In the genomic region with DNA sequence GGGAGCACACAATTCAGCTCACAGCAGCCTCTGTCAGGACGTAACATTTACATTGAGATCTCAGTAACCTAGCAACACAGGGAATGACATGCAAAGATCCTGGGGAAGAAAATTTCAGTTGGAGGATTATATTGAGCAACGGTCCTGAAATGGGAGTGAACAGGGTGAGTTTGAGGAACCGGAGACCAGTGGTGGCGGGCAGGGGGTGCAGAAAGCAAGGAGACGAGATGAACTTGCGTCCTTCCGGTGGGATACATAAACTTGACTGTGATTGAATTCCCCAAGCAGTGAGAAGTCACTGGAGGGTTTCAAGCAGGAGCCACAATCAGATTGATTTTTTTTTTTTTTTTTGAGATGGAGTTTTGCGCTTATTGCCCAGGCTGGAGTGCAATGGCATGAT, we compare ENCODE assay signal across 37 cellular contexts. TPM values are rescaled to one million over a fixed set of nuclear protein-coding genes. Genes with fewer than 3 reads are reported as not detected.
"Had no signal": no experiment of that assay in that cellular context is flagged by ENCODE, and none has a peak within 500 bp of the region (broad histone marks: within the 10 kb centered on the region; RNA-seq: fewer than 3 reads in every experiment).

No MANE protein-coding gene starts in this region.

- H3K4me3 Mint-ChIP-seq: activated B cell treated with CpG ODN at 0.5 μM for 24 hours; activated CD4-positive, alpha-beta memory T cell treated with anti-CD3 and anti-CD28 coated beads for 36 hours; activated CD4-positive, alpha-beta T cell treated with anti-CD3 and anti-CD28 coated beads, Interleukin-2, amount 10 ng/mL, durations not matched to agents 24 days and 14 days; activated CD8-positive, alpha-beta T cell treated with anti-CD3 and anti-CD28 coated beads for 36 hours; activated naive CD4-positive, alpha-beta T cell treated with anti-CD3 and anti-CD28 coated beads for 36 hours; activated naive CD8-positive, alpha-beta T cell treated with anti-CD3 and anti-CD28 coated beads for 36 hours; activated T-cell treated with anti-CD3 and anti-CD28 coated beads, Interleukin-2, amount 50 U/mL, for 4 hours; activated T-cell treated with anti-CD3 and anti-CD28 coated beads, Interleukin-2, amount 50 U/mL, for 72 hours; activated T-helper 1 cell treated with anti-CD3 and anti-CD28 coated beads, Interleukin-12 subunit alpha, Interleukin-12 subunit beta, Interleukin-2, Interleukin-4 antibody, amounts not matched to agents 30 ng/mL and 10 ng/mL and 1 ng/mL, durations not matched to agents 14 hours and 24 hours and 36 hours; activated T-helper 17 cell treated with anti-CD3 and anti-CD28 coated beads, Interleukin-2, amount 50 U/mL, for 72 hours; T-helper 1 cell treated with Interleukin-12 subunit alpha and Interleukin-12 subunit beta and Interleukin-4 antibody, amounts not matched to agents 30 μg/mL and 1 μg/mL, for 36 hours; T-helper 2 cell treated with Interferon-gamma antibody and Interleukin-4, amounts not matched to agents 5 μg/mL and 100 μg/mL, for 36 hours had no signal

- H3K9me3 Mint-ChIP-seq: activated CD8-positive, alpha-beta T cell treated with anti-CD3 and anti-CD28 coated beads for 36 hours; activated naive CD8-positive, alpha-beta T cell treated with anti-CD3 and anti-CD28 coated beads for 36 hours; activated T-cell treated with anti-CD3 and anti-CD28 coated beads, Interleukin-2, amount 50 U/mL, for 4 hours; activated T-helper 1 cell treated with anti-CD3 and anti-CD28 coated beads, Interleukin-12 subunit alpha, Interleukin-12 subunit beta, Interleukin-2, Interleukin-4 antibody, amounts not matched to agents 30 ng/mL and 10 ng/mL and 1 ng/mL, durations not matched to agents 14 hours and 24 hours and 36 hours had no signal

- H3K4me1 Mint-ChIP-seq: activated B cell treated with CpG ODN at 0.5 μM for 24 hours; activated CD4-positive, alpha-beta T cell treated with anti-CD3 and anti-CD28 coated beads, Interleukin-2, amount 10 ng/mL, durations not matched to agents 24 days and 14 days; activated naive CD8-positive, alpha-beta T cell treated with anti-CD3 and anti-CD28 coated beads for 36 hours; activated T-helper 17 cell treated with anti-CD3 and anti-CD28 coated beads, Interleukin-2, amount 50 U/mL, for 72 hours had no signal

- DNase-seq: activated B cell treated with CpG ODN at 0.5 μM for 24 hours; activated CD4-positive, alpha-beta memory T cell treated with anti-CD3 and anti-CD28 coated beads for 36 hours; activated CD4-positive, alpha-beta T cell treated with anti-CD3 and anti-CD28 coated beads for 4 hours; activated CD4-positive, alpha-beta T cell treated with anti-CD3 and anti-CD28 coated beads, Interleukin-2, amount 10 ng/mL, durations not matched to agents 24 days and 14 days; activated CD4-positive, alpha-beta T cell treated with anti-CD3 and anti-CD28 coated beads, Interleukin-2, amount 50 U/mL, for 1 hour; activated CD4-positive, alpha-beta T cell treated with anti-CD3 and anti-CD28 coated beads, Interleukin-2, amount 50 U/mL, for 4 hours; activated CD4-positive, CD25-positive, alpha-beta regulatory T cell treated with anti-CD3 and anti-CD28 coated beads, Interleukin-2, amount 50 U/mL, for 72 hours; activated CD8-positive, alpha-beta memory T cell treated with anti-CD3 and anti-CD28 coated beads, Interleukin-2, amount 50 U/mL, for 4 hours; activated CD8-positive, alpha-beta T cell treated with anti-CD3 and anti-CD28 coated beads for 36 hours; activated effector memory CD4-positive, alpha-beta T cell treated with anti-CD3 and anti-CD28 coated beads, Interleukin-2, amount 50 U/mL, for 16 hours; activated gamma-delta T cell treated with Interleukin-2 at 50 U/mL for 16 hours; activated naive CD4-positive, alpha-beta T cell; activated naive CD4-positive, alpha-beta T cell treated with anti-CD3 and anti-CD28 coated beads for 36 hours; activated naive CD4-positive, alpha-beta T cell treated with anti-CD3 and anti-CD28 coated beads, Interleukin-2, amount 50 U/mL, for 16 hours; activated naive CD8-positive, alpha-beta T cell treated with anti-CD3 and anti-CD28 coated beads for 36 hours; activated T-cell treated with anti-CD3 and anti-CD28 coated beads for 4 hours; activated T-cell treated with anti-CD3 and anti-CD28 coated beads, Interleukin-2, amount 50 U/mL, for 1 hour; activated T-cell treated with anti-CD3 and anti-CD28 coated beads, Interleukin-2, amount 50 U/mL, for 4 hours; activated T-cell treated with anti-CD3 and anti-CD28 coated beads, Interleukin-2, amount 50 U/mL, for 72 hours; adrenal gland; amniotic stem cell; aorta; body of pancreas; brain microvascular endothelial cell; central memory CD4-positive, alpha-beta T cell; T-helper 1 cell; T-helper 2 cell; T-helper 9 cell had no signal

- H3K36me3 ChIP-seq: adrenal gland, brain microvascular endothelial cell, breast epithelium had no signal

- H3K9me3 ChIP-seq: adrenal gland, body of pancreas, breast epithelium had no signal

- H3K4me1 ChIP-seq: adrenal gland, body of pancreas, breast epithelium had no signal

- H3K4me3 ChIP-seq: adrenal gland, body of pancreas, breast epithelium had no signal

- H3K27me3 Mint-ChIP-seq: activated B cell treated with CpG ODN at 0.5 μM for 24 hours; activated CD4-positive, alpha-beta memory T cell treated with anti-CD3 and anti-CD28 coated beads for 36 hours; activated CD4-positive, alpha-beta T cell treated with anti-CD3 and anti-CD28 coated beads, Interleukin-2, amount 10 ng/mL, durations not matched to agents 24 days and 14 days had no signal

- H3K36me3 Mint-ChIP-seq: activated CD4-positive, alpha-beta memory T cell treated with anti-CD3 and anti-CD28 coated beads for 36 hours; activated naive CD4-positive, alpha-beta T cell treated with anti-CD3 and anti-CD28 coated beads, Interleukin-2, amount 50 U/mL, for 72 hours; activated naive CD8-positive, alpha-beta T cell treated with anti-CD3 and anti-CD28 coated beads for 36 hours had no signal

- H3K27me3 ChIP-seq: adrenal gland, body of pancreas, brain microvascular endothelial cell had no signal

- H3K27ac ChIP-seq: adrenal gland, body of pancreas, brain microvascular endothelial cell, breast epithelium, VCaP had no signal

- H3K27ac Mint-ChIP-seq: activated B cell treated with CpG ODN at 0.5 μM for 24 hours; activated CD4-positive, alpha-beta memory T cell treated with anti-CD3 and anti-CD28 coated beads for 36 hours; activated CD4-positive, alpha-beta T cell treated with anti-CD3 and anti-CD28 coated beads, Interleukin-2, amount 10 ng/mL, durations not matched to agents 24 days and 14 days; activated CD8-positive, alpha-beta T cell treated with anti-CD3 and anti-CD28 coated beads for 36 hours; activated naive CD4-positive, alpha-beta T cell treated with anti-CD3 and anti-CD28 coated beads for 36 hours; activated naive CD4-positive, alpha-beta T cell treated with anti-CD3 and anti-CD28 coated beads, Interleukin-2, amount 50 U/mL, for 72 hours; activated naive CD8-positive, alpha-beta T cell treated with anti-CD3 and anti-CD28 coated beads for 36 hours; activated T-cell treated with anti-CD3 and anti-CD28 coated beads, Interleukin-2, amount 50 U/mL, for 72 hours; activated T-helper 1 cell treated with anti-CD3 and anti-CD28 coated beads, Interleukin-12 subunit alpha, Interleukin-12 subunit beta, Interleukin-2, Interleukin-4 antibody, amounts not matched to agents 30 ng/mL and 10 ng/mL and 1 ng/mL, durations not matched to agents 14 hours and 24 hours and 36 hours; activated T-helper 17 cell treated with anti-CD3 and anti-CD28 coated beads, Interleukin-2, amount 50 U/mL, for 72 hours; T-helper 1 cell treated with Interleukin-12 subunit alpha and Interleukin-12 subunit beta and Interleukin-4 antibody, amounts not matched to agents 30 μg/mL and 1 μg/mL, for 36 hours; T-helper 2 cell treated with Interferon-gamma antibody and Interleukin-4, amounts not matched to agents 5 μg/mL and 100 μg/mL, for 36 hours had no signal

- ATAC-seq: activated CD8-positive, alpha-beta T cell treated with anti-CD3 and anti-CD28 coated beads for 36 hours; activated naive CD4-positive, alpha-beta T cell treated with anti-CD3 and anti-CD28 coated beads, Interleukin-2, amount 50 U/mL, for 72 hours; activated T-cell treated with anti-CD3 and anti-CD28 coated beads, Interleukin-2, amount 50 U/mL, for 4 hours; activated T-cell treated with anti-CD3 and anti-CD28 coated beads, Interleukin-2, amount 50 U/mL, for 72 hours; activated T-helper 17 cell treated with anti-CD3 and anti-CD28 coated beads, Interleukin-2, amount 50 U/mL, for 72 hours; body of pancreas had no signal

RNA-seq across cellular contexts. Expression of gene SHISA6, which starts 51.5 kb away (rescaled TPM):
- total RNA-seq: activated B cell treated with CpG ODN at 0.5 μM for 24 hours; activated CD4-positive, alpha-beta memory T cell treated with anti-CD3 and anti-CD28 coated beads for 36 hours; activated CD4-positive, alpha-beta T cell treated with anti-CD3 and anti-CD28 coated beads, Interleukin-2, amount 10 ng/mL, durations not matched to agents 24 days and 14 days; activated CD8-positive, alpha-beta memory T cell treated with anti-CD3 and anti-CD28 coated beads for 36 hours; activated CD8-positive, alpha-beta T cell treated with anti-CD3 and anti-CD28 coated beads for 36 hours; activated naive CD4-positive, alpha-beta T cell treated with anti-CD3 and anti-CD28 coated beads for 36 hours; activated naive CD4-positive, alpha-beta T cell treated with anti-CD3 and anti-CD28 coated beads, Interleukin-2, amount 50 U/mL, for 72 hours; activated naive CD8-positive, alpha-beta T cell treated with anti-CD3 and anti-CD28 coated beads for 36 hours; activated T-cell treated with anti-CD3 and anti-CD28 coated beads, Interleukin-2, amount 50 U/mL, for 4 hours; activated T-cell treated with anti-CD3 and anti-CD28 coated beads, Interleukin-2, amount 50 U/mL, for 72 hours; activated T-helper 1 cell treated with anti-CD3 and anti-CD28 coated beads, Interleukin-12 subunit alpha, Interleukin-12 subunit beta, Interleukin-2, Interleukin-4 antibody, amounts not matched to agents 30 ng/mL and 10 ng/mL and 1 ng/mL, durations not matched to agents 14 hours and 24 hours and 36 hours; activated T-helper 17 cell treated with anti-CD3 and anti-CD28 coated beads, Interleukin-2, amount 50 U/mL, for 72 hours; astrocyte had no signal
